Comparison of ENCODE assay signal across 8 cellular contexts in genomic region chr15:99702895-99703602, GRCh38. TPM values are rescaled to one million over a fixed set of nuclear protein-coding genes. Genes with fewer than 3 reads are reported as not detected.
DNase-seq lines count a peak whose midpoint lies in the region; ATAC-seq and TF ChIP-seq lines count a peak whose summit lies in the region.

No MANE protein-coding gene starts in this region.

- peak overlapping the region; percentile 10; the same call in 1 of the 2 replicates for H3K27ac ChIP-seq in 22Rv1
- H3K27ac ChIP-seq in body of pancreas = peak overlapping the region; percentile 71 to 88 (median 83)
- H3K27ac ChIP-seq in lung (ENCODE audit: low read depth in 1 of 2, low read length in 1 of 2) = peak overlapping the region; percentile 47 to 82

- WGBS in body of pancreas, 2 donors = 18 to 26% methylated on average over 4 of the region's 4 CpGs
- 32 to 39% methylated on average over 4 of the region's 4 CpGs for WGBS in lung, 2 donors

- DNase-seq in body of pancreas = no peak
- DNase-seq in lung (ENCODE audit: low spot score) = no peak
- DNase-seq in occipital lobe (lab: John Stamatoyannopoulos, UW) = no peak
- no peak for DNase-seq in NCI-H446 treated with DMSO at 0.1 percent for 48 hours (lab: John Stamatoyannopoulos, UW)
- DNase-seq in NCI-H1417 (lab: John Stamatoyannopoulos, UW) = no peak

- H3K9me3 ChIP-seq in body of pancreas (no peaks in the 10 kb centered on the region), lung (ENCODE audit: control insufficient read depth in 2 of 2, insufficient read depth in 1 of 2, low read length in 1 of 2) (no peaks in the 10 kb centered on the region)

- TF ChIP-seq POLR2A in body of pancreas (IDR thresholded peaks at IDR 0.05) = no peak

- H3K36me3 ChIP-seq in body of pancreas (replicated peaks in 1 of 2; ENCODE audit: insufficient read depth in 1 of 2, low read depth in 2 of 2) (no peaks in the 10 kb centered on the region), lung (ENCODE audit: control insufficient read depth in 2 of 2, insufficient read depth in 2 of 2, low read length in 2 of 2) (no peaks in the 10 kb centered on the region)

- H3K4me1 ChIP-seq in body of pancreas = peaks cover 37% of the 10 kb centered on the region
- H3K4me1 ChIP-seq in lung (ENCODE audit: control insufficient read depth in 2 of 2, insufficient read depth in 2 of 2, low read length in 2 of 2) = peaks cover 2 to 12% of the 10 kb centered on the region in 2 donors

- intact Hi-C loops in body of pancreas (cut with DNase I) = no loop called here

- peak; percentile 5 for ATAC-seq in HG02938 (IDR thresholded peaks at IDR 0.05; ENCODE audit: unreplicated experiment)
- ATAC-seq in body of pancreas = peak; percentile 43
- no peak for ATAC-seq in lung (ENCODE audit: insufficient read depth, low FRiP score)
- ATAC-seq in GM21526 (IDR thresholded peaks at IDR 0.05; ENCODE audit: low FRiP score, unreplicated experiment) = no peak

- H3K27me3 ChIP-seq in body of pancreas (no peaks in the 10 kb centered on the region), lung (ENCODE audit: control insufficient read depth, insufficient read depth) (no peaks in the 10 kb centered on the region)

- no peak overlapping the region for H3K4me3 ChIP-seq in body of pancreas
- no peak overlapping the region for H3K4me3 ChIP-seq in lung

- TF ChIP-seq CTCF in 22Rv1 (IDR thresholded peaks at IDR 0.05) (no peak), body of pancreas (IDR thresholded peaks at IDR 0.05) (peak in 1 of 7 experiments; percentile 5), lung (IDR thresholded peaks at IDR 0.05; ENCODE audit: control extremely low read depth, extremely low read depth) (no peak)

RNA-seq across cellular contexts. Expression of gene LYSMD4, which starts 30.2 kb away (rescaled TPM):
- 10 to 100 TPM in 1 of 2 donors, under 1 TPM in 1; 0.66 to 12.5 TPM for total RNA-seq in body of pancreas
- 10 to 100 TPM; 11.8 to 12.4 TPM for total RNA-seq in lung
- 1 to 10 TPM; 3.7 to 7.2 TPM for polyA plus RNA-seq in lung
- 23.9 TPM for total RNA-seq in occipital lobe

Comparison
In these comparisons a context has a peak if more than half of its experiments do, and no peak if none do; other contexts are left out.
1. H3K27ac ChIP-seq: peak in every context shown above with its lines; median percentile 83 in body of pancreas; 64 in lung; 10 in 22Rv1.
2. ATAC-seq: peak in HG02938 (single experiment) and body of pancreas (single experiment); none in lung (single experiment) and GM21526 (single experiment).